Comparison of ENCODE assay signal across 18 cellular contexts in the genomic region with DNA sequence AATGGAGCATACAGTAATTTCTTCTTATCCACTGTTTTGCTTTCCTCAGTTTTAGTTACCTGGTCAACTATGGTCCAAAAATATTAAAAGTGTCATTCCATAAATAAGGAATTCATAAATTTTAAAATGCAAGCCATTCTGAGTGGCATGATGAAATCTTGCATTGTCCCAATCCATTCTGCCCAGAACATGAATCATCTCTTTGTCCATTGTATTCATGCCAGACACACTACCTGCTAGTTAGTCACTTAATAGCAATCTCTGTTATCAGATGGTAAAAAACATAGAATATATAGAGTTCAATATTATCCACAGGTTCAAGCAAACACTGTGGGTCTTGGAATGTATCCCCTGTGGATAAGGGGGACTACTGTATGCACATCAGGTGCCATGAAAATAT.
"Had no signal": no experiment of that assay in that cellular context is flagged by ENCODE, and none has a peak within 500 bp of the region (broad histone marks: within the 10 kb centered on the region; RNA-seq: fewer than 3 reads in every experiment).

No MANE protein-coding gene starts in this region.

- H3K4me2 ChIP-seq: hepatocyte had no signal

- H3K9me3 ChIP-seq: esophagus squamous epithelium, prostate gland, thoracic aorta, transverse colon had no signal

- H3K9ac ChIP-seq: parathyroid adenoma had no signal

- H3K4me1 ChIP-seq: esophagus squamous epithelium, parathyroid adenoma, prostate gland, transverse colon had no signal

- H3K4me3 ChIP-seq: esophagus squamous epithelium, hepatocyte, prostate gland, thoracic aorta, transverse colon had no signal

- H2AFZ ChIP-seq: hepatocyte, parathyroid adenoma had no signal

- H3K79me2 ChIP-seq: hepatocyte, parathyroid adenoma had no signal

- DNase-seq: effector memory CD4-positive, alpha-beta T cell; esophagus squamous epithelium; foreskin fibroblast; head of caudate nucleus; kidney; naive thymus-derived CD4-positive, alpha-beta T cell; nephron progenitor cell; retina; stimulated activated CD4-positive, alpha-beta T cell treated with anti-CD3 and anti-CD28 coated beads, Interleukin-2, amount 100 ng/mL, for 24 hours; stimulated activated CD4-positive, alpha-beta T cell treated with anti-CD3 and anti-CD28 coated beads, Interleukin-4, amount 100 ng/mL, for 4 hours; stimulated activated naive B cell treated with anti-CD40 and anti-IgM and Interleukin-4, amounts not matched to agents 10 μg/mL and 1 μg/mL and 100 μg/mL, for 72 hours; stimulated activated naive CD8-positive, alpha-beta T cell treated with anti-CD3 and anti-CD28 coated beads, Interleukin-15, amount 100 ng/mL, for 72 hours; transverse colon had no signal

- H3K27ac ChIP-seq: esophagus squamous epithelium, hepatocyte, parathyroid adenoma, prostate gland, thoracic aorta, transverse colon had no signal

- H3K27me3 ChIP-seq: esophagus squamous epithelium, hepatocyte, transverse colon had no signal

- ATAC-seq: naive thymus-derived CD4-positive, alpha-beta T cell; sciatic nerve; stimulated activated naive B cell treated with anti-CD40 and anti-IgM and Interleukin-4, amounts not matched to agents 10 μg/mL and 1 μg/mL and 100 μg/mL, for 72 hours; stimulated activated naive CD8-positive, alpha-beta T cell treated with anti-CD3 and anti-CD28 coated beads, Interleukin-15, amount 100 ng/mL, for 72 hours had no signal

- H3K36me3 ChIP-seq: esophagus squamous epithelium, prostate gland, thoracic aorta, transverse colon had no signal
